Comparison of ENCODE assay signal across 23 cellular contexts in the genomic region with DNA sequence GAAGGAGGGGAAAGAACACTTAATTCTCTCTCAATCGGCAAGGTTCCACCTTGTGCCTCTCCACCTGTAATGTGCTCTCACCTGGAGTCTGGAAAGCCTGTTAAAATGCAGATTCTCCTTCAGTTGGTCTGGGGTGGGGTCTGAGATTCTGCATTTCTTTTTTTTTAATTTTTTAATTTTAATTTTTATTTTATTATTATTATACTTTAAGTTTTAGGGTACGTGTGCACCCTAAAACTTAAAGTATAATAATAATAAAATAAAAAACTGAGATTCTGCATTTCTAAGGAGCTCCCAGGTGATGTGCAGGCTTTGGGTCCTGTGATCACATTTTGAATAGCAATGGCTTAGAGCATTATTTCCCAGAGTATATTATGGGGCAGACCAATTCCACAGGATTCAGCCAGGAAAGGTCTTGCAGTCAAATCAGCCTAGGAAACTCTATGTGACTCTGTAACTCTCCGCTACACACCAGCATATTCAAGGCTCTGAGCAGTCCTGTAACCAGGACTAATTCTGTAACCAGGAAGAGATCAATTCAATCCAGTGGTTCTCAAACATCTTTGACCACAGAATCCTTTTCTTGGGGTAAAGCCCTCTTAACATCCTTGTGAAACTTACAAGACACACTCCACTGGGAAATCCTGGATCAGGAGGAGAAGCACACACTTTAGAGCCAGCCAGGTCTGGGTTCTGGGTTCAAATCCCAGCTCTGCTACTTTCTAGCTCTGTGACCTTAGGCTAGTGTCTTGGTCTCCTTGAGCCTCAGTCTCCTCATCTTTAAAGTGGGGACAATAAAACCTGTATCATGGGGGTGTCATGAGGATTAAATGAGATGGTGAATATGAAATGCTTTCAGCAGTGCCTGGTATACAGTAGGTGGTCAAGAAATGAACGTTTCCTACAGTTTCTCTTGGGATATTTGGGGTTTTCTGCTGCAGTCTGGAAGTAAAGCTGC.
A peak's percentile ranks its signal among the peaks of the same experiment; 100 is the strongest.
DNase-seq lines count a peak whose midpoint lies in the region; ATAC-seq, FAIRE-seq and TF ChIP-seq lines count a peak whose summit lies in the region.
"Had no signal": no experiment of that assay in that cellular context is flagged by ENCODE, and none has a peak within 500 bp of the region (broad histone marks: within the 10 kb centered on the region; RNA-seq: fewer than 3 reads in every experiment).

No MANE protein-coding gene starts in this region.

- intact Hi-C loops in HepG2 (cut with micrococcal nuclease; ENCODE audit: unreplicated experiment): no loop called here
- intact Hi-C loops in right lobe of liver (cut with DNase I): no loop called here
- intact Hi-C loops in posterior vena cava (cut with DNase I): loop anchor here in 1 of 2 donors (10.0 kb wide), 1 partner anchor 268 kb away; the partner anchor contains the start of gene BRK1

- TF ChIP-seq RAD21 in HepG2 (CRISPR knock-in tag; IDR thresholded peaks at IDR 0.05): no peak

- no peak overlapping the region for H3K4me2 ChIP-seq in HepG2 (ENCODE audit: low read depth, low read length)
- H3K4me2 ChIP-seq: GM23338 had no signal

- DNase-seq in HepG2 (ENCODE audit: low spot score): no peak
- no peak for DNase-seq in right lobe of liver
- DNase-seq in posterior vena cava (ENCODE audit: low spot score): peak; percentile 3
- no peak for DNase-seq in NCI-H510A (lab: John Stamatoyannopoulos, UW)
- DNase-seq: BE2C; CD4-positive, CD25-positive, alpha-beta regulatory T cell; CD8-positive, alpha-beta memory T cell; DMS 273 treated with DMSO at 0.1 percent for 48 hours; DMS53; DMS79 treated with DMSO at 0.1 percent for 48 hours; GF-D8 had no signal

- H3K27me3 ChIP-seq in HepG2 (ENCODE audit: control insufficient read depth in 1 of 2, insufficient read depth in 2 of 2, low read length in 2 of 2) (peaks cover 3 to 12% of the 10 kb centered on the region in 2 experiments; a peak in 4 of 5 replicates), right lobe of liver (no peaks in the 10 kb centered on the region)
- H3K27me3 ChIP-seq: BE2C had no signal

- no peaks in the 10 kb centered on the region for H3K4me1 ChIP-seq in HepG2 (ENCODE audit: insufficient read depth, low read length)
- H3K4me1 ChIP-seq in right lobe of liver: no peaks in the 10 kb centered on the region
- no peaks in the 10 kb centered on the region for H3K4me1 ChIP-seq in HEK293 (ENCODE audit: control insufficient read depth, insufficient read depth, low read length)
- H3K4me1 ChIP-seq: BE2C had no signal

- WGBS in HepG2 (ENCODE audit: low lambda C conversion rate): 31% methylated on average over 3 of the region's 4 CpGs
- WGBS in right lobe of liver (ENCODE audit: insufficient coverage, low coverage, low lambda C conversion rate, missing lambda C conversion rate): 79% methylated on average over 4 of the region's 4 CpGs

- TF ChIP-seq CTCF in HepG2 (CRISPR knock-in tag; IDR thresholded peaks at IDR 0.05) (no peak), right lobe of liver (IDR thresholded peaks at IDR 0.05) (no peak), HEK293 (tag by site-specific recombination; IDR thresholded peaks at IDR 0.05) (no peak)

- ATAC-seq in HepG2 (no peak), right lobe of liver (no peak), HG03460 (IDR thresholded peaks at IDR 0.05; ENCODE audit: unreplicated experiment) (no peak), HG02798 (IDR thresholded peaks at IDR 0.05; ENCODE audit: poor library complexity, unreplicated experiment) (no peak), HG03432 (IDR thresholded peaks at IDR 0.05; ENCODE audit: unreplicated experiment) (no peak)
- ATAC-seq: GM23338 had no signal

- no peaks in the 10 kb centered on the region for H3K79me2 ChIP-seq in HepG2 (ENCODE audit: insufficient read depth, low read length)

- CTCF ChIA-PET in HepG2 (lab: Yijun Ruan, JAX; ENCODE audit: low intra/inter-chr PET ratio, low total read pairs): no interaction called here
- CTCF ChIA-PET in HEK293 (lab: Yijun Ruan, JAX): no interaction called here

- in situ Hi-C loops in HepG2 (cut with HindIII; ENCODE audit: extremely low pct_ligation_motif_present, low pct_unique_long_range_greater_than_20kb): no loop called here

- TF ChIP-seq EP300 in HepG2 (IDR thresholded peaks at IDR 0.05; ENCODE audit: low read depth in 2 of 2, low read length in 2 of 2) (no peak), HepG2 (CRISPR knock-in tag; IDR thresholded peaks at IDR 0.05; ENCODE audit: borderline replicate concordance) (no peak)

- FAIRE-seq in HepG2 (lab: Jason Lieb, UNC): no peak
- FAIRE-seq: A204.1, D721Med, GM12891, GM18507 had no signal

- TF ChIP-seq POLR2A in HepG2 (IDR thresholded peaks at IDR 0.05; ENCODE audit: insufficient read depth in 1 of 2, low read depth in 2 of 2, low read length in 2 of 2): no peak
- no peak for TF ChIP-seq POLR2A in right lobe of liver (IDR thresholded peaks at IDR 0.05)

- H2AFZ ChIP-seq in HepG2 (ENCODE audit: low read length): no peak overlapping the region
- H2AFZ ChIP-seq: GM23338 had no signal

- H3K36me3 ChIP-seq in HepG2 (replicated peaks in 1 of 2; ENCODE audit: control insufficient read depth in 1 of 2, insufficient read depth in 2 of 2, low read length in 2 of 2) (no peaks in the 10 kb centered on the region), right lobe of liver (peaks cover 0 to 32% (median 5%) of the 10 kb centered on the region in 4 donors), HEK293 (ENCODE audit: control insufficient read depth in 2 of 2, insufficient read depth in 1 of 2, low read length in 2 of 2) (no peaks in the 10 kb centered on the region)
- H3K36me3 ChIP-seq: BE2C, HAP-1 had no signal

- H4K20me1 ChIP-seq in HepG2 (ENCODE audit: insufficient read depth, low read length): no peaks in the 10 kb centered on the region

- H3K4me3 ChIP-seq in HepG2 (replicated peaks in 1 of 3; ENCODE audit: insufficient read depth in 1 of 3, low read depth in 2 of 3, low read length in 3 of 3): no peak overlapping the region
- H3K4me3 ChIP-seq in right lobe of liver: no peak overlapping the region
- H3K4me3 ChIP-seq in HEK293 (ENCODE audit: low read depth, low read length): no peak overlapping the region
- H3K4me3 ChIP-seq: GM23338, HAP-1 had no signal

- H3K27ac ChIP-seq in HepG2 (ENCODE audit: extremely low read length, insufficient read depth, low read length): no peak overlapping the region
- H3K27ac ChIP-seq in right lobe of liver: no peak overlapping the region
- no peak overlapping the region for H3K27ac ChIP-seq in HEK293 (ENCODE audit: extremely low read depth, low read depth, low read length)
- H3K27ac ChIP-seq: 22Rv1, C4-2B had no signal

- H3K9me3 ChIP-seq in HepG2 (ENCODE audit: low read length) (no peaks in the 10 kb centered on the region), right lobe of liver (no peaks in the 10 kb centered on the region), HEK293 (ENCODE audit: control insufficient read depth, insufficient read depth, low read depth, low read length) (no peaks in the 10 kb centered on the region)
- H3K9me3 ChIP-seq: BE2C, HAP-1 had no signal

- POLR2A ChIA-PET in HepG2 (lab: Yijun Ruan, JAX): no interaction called here
- POLR2A ChIA-PET in HEK293 (lab: Yijun Ruan, JAX): no interaction called here

- no peak overlapping the region for H3K9ac ChIP-seq in HepG2 (ENCODE audit: insufficient read depth, low read depth, low read length)

- no TSS peak for BruUV-seq in HepG2 (replicated peaks; lab: Mats Ljungman, UMichigan)

TF ChIP-seq in HepG2, 621 proteins besides CTCF, POLR2A, EP300 and RAD21 (continues in another document):
- TF ChIP-seq ZNF629 (CRISPR knock-in tag; conservative IDR thresholded peaks at IDR 0.05): peak; percentile 40; the same call in 1 of the 2 replicates

TF ChIP-seq in HEK293, 187 proteins besides CTCF, POLR2A, EP300 and RAD21:
- TF ChIP-seq ZNF239 (tag by site-specific recombination; IDR thresholded peaks at IDR 0.05): peak; percentile 76; the same call in 1 of the 2 replicates
- no peak for TF ChIP-seq ZNF274 (IDR thresholded peaks at IDR 0.05; ENCODE audit: low read length)
- no peak for TF ChIP-seq ZNF274 (tag by site-specific recombination; IDR thresholded peaks at IDR 0.05; ENCODE audit: borderline replicate concordance)

Comparison
In these comparisons a context has a peak if more than half of its experiments do, and no peak if none do; other contexts are left out.
1. Of the 63 proteins assayed by ChIP-seq in both HepG2 and HEK293: peak only in HepG2: ZNF629; only in HEK293: none; in both: none; in neither: 62.